Comparison of ENCODE assay signal across 15 cellular contexts in genomic region chr3:171044828-171045793, GRCh38. TPM values are rescaled to one million over a fixed set of nuclear protein-coding genes. Genes with fewer than 3 reads are reported as not detected.
A peak's percentile ranks its signal among the peaks of the same experiment; 100 is the strongest.
DNase-seq lines count a peak whose midpoint lies in the region; ATAC-seq and TF ChIP-seq lines count a peak whose summit lies in the region.
"Had no signal": no experiment of that assay in that cellular context is flagged by ENCODE, and none has a peak within 500 bp of the region (broad histone marks: within the 10 kb centered on the region; RNA-seq: fewer than 3 reads in every experiment).

No MANE protein-coding gene starts in this region.

- H3K4me3 ChIP-seq in smooth muscle cell, result no peak overlapping the region
- H3K4me3 ChIP-seq: SK-N-MC had no signal

- H3K9me3 ChIP-seq in smooth muscle cell (replicated peaks; ENCODE audit: low read depth), result no peaks in the 10 kb centered on the region
- H3K9me3 ChIP-seq: neutrophil had no signal

- 49% methylated on average over 14 of the region's 14 CpGs for WGBS in smooth muscle cell (ENCODE audit: low lambda C conversion rate)

- H2AFZ ChIP-seq in smooth muscle cell (ENCODE audit: low read depth), result no peak overlapping the region

- no peaks in the 10 kb centered on the region for H3K36me3 ChIP-seq in smooth muscle cell (ENCODE audit: low read depth)
- H3K36me3 ChIP-seq: neutrophil had no signal

- H3F3A ChIP-seq in smooth muscle cell (ENCODE audit: low read depth), result no peaks in the 10 kb centered on the region

- H3K79me2 ChIP-seq in smooth muscle cell (ENCODE audit: low read depth), result no peaks in the 10 kb centered on the region

- H3K27ac ChIP-seq in smooth muscle cell (ENCODE audit: low read depth), result peak overlapping the region; percentile 40
- H3K27ac ChIP-seq: neutrophil, SK-N-MC had no signal

- ATAC-seq in GM19397 (IDR thresholded peaks at IDR 0.05; ENCODE audit: unreplicated experiment), result no peak

- no peaks in the 10 kb centered on the region for H4K20me1 ChIP-seq in smooth muscle cell (ENCODE audit: low read depth)

- TF ChIP-seq CTCF in smooth muscle cell (IDR thresholded peaks at IDR 0.05; ENCODE audit: borderline replicate concordance, insufficient read depth, poor library complexity, severe bottlenecking), result no peak

- H3K27me3 ChIP-seq in smooth muscle cell (ENCODE audit: low read depth), result no peaks in the 10 kb centered on the region
- H3K27me3 ChIP-seq: neutrophil had no signal

- no peaks in the 10 kb centered on the region for H3K4me1 ChIP-seq in smooth muscle cell (ENCODE audit: low read depth)

- H3K9ac ChIP-seq in smooth muscle cell (ENCODE audit: low read depth), result peak overlapping the region; percentile 6

- peak; percentile 87 for DNase-seq in HCEC 1CT
- peak; percentile 99 for DNase-seq in amniotic epithelial cell (ENCODE audit: low read depth)
- peak; percentile 97 for DNase-seq in iris pigment epithelial cell (ENCODE audit: low read depth)
- DNase-seq in smooth muscle cell (lab: John Stamatoyannopoulos, UW; ENCODE audit: unreplicated experiment), result no peak
- DNase-seq in stimulated activated naive CD4-positive, alpha-beta T cell (lab: John Stamatoyannopoulos, UW), result no peak
- no peak for DNase-seq in activated CD4-positive, alpha-beta T cell treated with anti-CD3 and anti-CD28 coated beads for 4 hours
- DNase-seq: activated CD4-positive, alpha-beta T cell treated with anti-CD3 and anti-CD28 coated beads for 48 hours; GDM1; GOT3; MM.1S had no signal

- H3K4me2 ChIP-seq in smooth muscle cell, result peak overlapping the region; percentile 11

RNA-seq across cellular contexts. Expression of gene SLC2A2, which starts 18.6 kb away (rescaled TPM):
- total RNA-seq in smooth muscle cell, result not detected in 2 replicates
- polyA plus RNA-seq in smooth muscle cell, result not detected in 2 replicates
- total RNA-seq: NCI-H460, temporal lobe had no signal

Comparison
In these comparisons a context has a peak if more than half of its experiments do, and no peak if none do; other contexts are left out.
1. DNase-seq: peak in HCEC 1CT (single experiment), amniotic epithelial cell (single experiment) and iris pigment epithelial cell (single experiment); none in smooth muscle cell (single experiment), stimulated activated naive CD4-positive, alpha-beta T cell (0 of 6) and activated CD4-positive, alpha-beta T cell treated with anti-CD3 and anti-CD28 coated beads for 4 hours (0 of 2).